2 cellular contexts compared by ENCODE assay signal in genomic region chr3:52361454-52361853, GRCh38.
TF ChIP-seq lines count a peak whose summit lies in the region.

No MANE protein-coding gene starts in this region.

TF ChIP-seq in H1, 55 proteins besides CTCF, POLR2A, EP300 and RAD21:
- TF ChIP-seq CBX5 (IDR thresholded peaks at IDR 0.05; ENCODE audit: low read depth, low read length), result no peak
- no peak for TF ChIP-seq SUZ12 (IDR thresholded peaks at IDR 0.05; ENCODE audit: low read length)
- no peak for TF ChIP-seq JUN (IDR thresholded peaks at IDR 0.05; ENCODE audit: low read depth, low read length)
- TF ChIP-seq SIX5 (IDR thresholded peaks at IDR 0.05; ENCODE audit: low read depth, low read length), result no peak
- TF ChIP-seq TAF7 (optimal IDR thresholded peaks at IDR 0.05; ENCODE audit: borderline replicate concordance, low read depth, low read length), result no peak
- no peak for TF ChIP-seq MAX (IDR thresholded peaks at IDR 0.05)
- no peak for TF ChIP-seq CHD2 (IDR thresholded peaks at IDR 0.05; ENCODE audit: low read length)
- no peak for TF ChIP-seq NRF1 (IDR thresholded peaks at IDR 0.05; ENCODE audit: low read depth, low read length)
- TF ChIP-seq KDM5A (IDR thresholded peaks at IDR 0.05; ENCODE audit: low read length), result no peak
- TF ChIP-seq SP2 (IDR thresholded peaks at IDR 0.05; ENCODE audit: low read length), result no peak
- no peak for TF ChIP-seq ATF2 (IDR thresholded peaks at IDR 0.05; ENCODE audit: low read length)
- TF ChIP-seq ASH2L (IDR thresholded peaks at IDR 0.05; ENCODE audit: low read length), result no peak
- TF ChIP-seq BCL11A (IDR thresholded peaks at IDR 0.05; ENCODE audit: low read depth in 2 of 2, low read length in 2 of 2), result no peak
- no peak for TF ChIP-seq KDM4A (IDR thresholded peaks at IDR 0.05; ENCODE audit: low read depth, low read length, severe bottlenecking)
- no peak for TF ChIP-seq BACH1 (IDR thresholded peaks at IDR 0.05; ENCODE audit: low read length)
- no peak for TF ChIP-seq E2F6 (IDR thresholded peaks at IDR 0.05)

TF ChIP-seq in HEK293T, 16 proteins besides CTCF, POLR2A, EP300 and RAD21:
- no peak for TF ChIP-seq ZNF384 (IDR thresholded peaks at IDR 0.05)
